In genomic region chr1:225776294-225776693, GRCh38 we compare ENCODE assay signal across 22 cellular contexts. TPM values are rescaled to one million over a fixed set of nuclear protein-coding genes. Genes with fewer than 3 reads are reported as not detected.
DNase-seq lines count a peak whose midpoint lies in the region; ATAC-seq and TF ChIP-seq lines count a peak whose summit lies in the region.
"Had no signal": no experiment of that assay in that cellular context is flagged by ENCODE, and none has a peak within 500 bp of the region (broad histone marks: within the 10 kb centered on the region; RNA-seq: fewer than 3 reads in every experiment).

No MANE protein-coding gene starts in this region.

- H3K9ac ChIP-seq in fibroblast of lung (ENCODE audit: insufficient read depth, low read length) (no peak overlapping the region), stomach smooth muscle (ENCODE audit: low read length in 2 of 2) (peak overlapping the region in 1 of 2 donors; percentile 98)

- POLR2A ChIA-PET in CD8-positive, alpha-beta T cell (lab: Charles Lee) = no interaction called here

- no peaks in the 10 kb centered on the region for H3K27me3 ChIP-seq in CD8-positive, alpha-beta T cell (ENCODE audit: insufficient read depth, low read length)
- H3K27me3 ChIP-seq in fibroblast of lung (ENCODE audit: control insufficient read depth, insufficient read depth, low read length) (no peaks in the 10 kb centered on the region), stomach smooth muscle (ENCODE audit: control insufficient read depth in 1 of 2, insufficient read depth in 2 of 2, low read length in 2 of 2) (no peaks in the 10 kb centered on the region), left lung (no peaks in the 10 kb centered on the region)
- H3K27me3 ChIP-seq: ovary had no signal

- H3K27ac ChIP-seq in CD8-positive, alpha-beta T cell (ENCODE audit: low read depth, low read length) = peak overlapping the region; percentile 63
- H3K27ac ChIP-seq in fibroblast of lung (ENCODE audit: insufficient read depth, low read length) = no peak overlapping the region
- peak overlapping the region; percentile 95 for H3K27ac ChIP-seq in stomach smooth muscle (ENCODE audit: low read length)
- no peak overlapping the region for H3K27ac ChIP-seq in left lung

- no peak overlapping the region for H3K4me3 Mint-ChIP-seq in CD8-positive, alpha-beta T cell
- H3K4me3 Mint-ChIP-seq: activated CD8-positive, alpha-beta T cell treated with anti-CD3 and anti-CD28 coated beads for 36 hours had no signal

- CTCF ChIA-PET in CD8-positive, alpha-beta T cell (lab: Charles Lee) = interaction anchor here (1.5 to 2.2 kb wide), 2 partner anchors 34 to 181 kb away, joined by 4 to 7 read pairs; partner anchors contain the start of gene EPHX1

- H3K36me3 ChIP-seq in CD8-positive, alpha-beta T cell (ENCODE audit: insufficient read depth, low read length) = no peaks in the 10 kb centered on the region
- H3K36me3 ChIP-seq in fibroblast of lung (ENCODE audit: control insufficient read depth, insufficient read depth, low read length) (peaks cover 2% of the 10 kb centered on the region), stomach smooth muscle (ENCODE audit: control insufficient read depth in 2 of 2, insufficient read depth in 2 of 2, low read length in 2 of 2) (no peaks in the 10 kb centered on the region), left lung (no peaks in the 10 kb centered on the region)
- H3K36me3 ChIP-seq: ovary had no signal

- H3K4me2 ChIP-seq in fibroblast of lung (ENCODE audit: extremely low read depth, insufficient read depth, low read length) = peak overlapping the region; percentile 54

- H2AFZ ChIP-seq in fibroblast of lung (ENCODE audit: low read length) = no peak overlapping the region

- no peaks in the 10 kb centered on the region for H3K9me3 Mint-ChIP-seq in CD8-positive, alpha-beta T cell
- H3K9me3 Mint-ChIP-seq: activated naive CD4-positive, alpha-beta T cell treated with anti-CD3 and anti-CD28 coated beads, Interleukin-2, amount 50 U/mL, for 72 hours; activated T-helper 2 cell treated with anti-CD3 and anti-CD28 coated beads, Interferon-gamma antibody, Interleukin-2, Interleukin-4, amounts not matched to agents 10 μg/mL and 5 μg/mL and 100 μg/mL, durations not matched to agents 14 hours and 24 hours and 36 hours had no signal

- no peak for DNase-seq in CD8-positive, alpha-beta T cell
- DNase-seq in NB4 (ENCODE audit: low read depth) (no peak), fibroblast of lung (ENCODE audit: low read depth in 2 of 2) (no peak), left lung (no peak)
- DNase-seq: activated CD4-positive, alpha-beta T cell treated with anti-CD3 and anti-CD28 coated beads for 1 hour; activated CD8-positive, alpha-beta T cell treated with anti-CD3 and anti-CD28 coated beads for 36 hours; DMS 273 treated with DMSO at 0.1 percent for 48 hours; KBM-7; left cardiac atrium; MM.1S; NCI-H1417 treated with DMSO at 0.1 percent for 48 hours; NCI-H526 treated with DMSO at 0.1 percent for 48 hours; retina; Right ventricle myocardium superior; T-helper 2 cell had no signal

- intact Hi-C loops in CD8-positive, alpha-beta T cell (cut with DNase I, micrococcal nuclease) = loop anchor here (2.0 to 5.0 kb wide), 7 partner anchors 35 to 531 kb away; partner anchors contain the start of genes EPHX1 (in 1 of the 2), H3-3A (in 1 of the 2), LIN9 (in 1 of the 2) and SDE2 (in 1 of the 2)
- intact Hi-C loops in left lung (cut with DNase I) = no loop called here

- no peak for TF ChIP-seq POLR2A in NB4 (IDR thresholded peaks at IDR 0.05; ENCODE audit: extremely low read depth, insufficient read length)

- H3K4me3 ChIP-seq in CD8-positive, alpha-beta T cell (ENCODE audit: low read depth, low read length) = peak overlapping the region; percentile 47
- H3K4me3 ChIP-seq in NB4 (ENCODE audit: low read depth, low read length) = peak overlapping the region; percentile 73
- H3K4me3 ChIP-seq in fibroblast of lung (replicated peaks in 1 of 4; ENCODE audit: control extremely low read depth in 1 of 4, insufficient read depth in 1 of 4, low read depth in 3 of 4, low read length in 4 of 4) = no peak overlapping the region
- H3K4me3 ChIP-seq in stomach smooth muscle (ENCODE audit: low read length in 2 of 2) = peak overlapping the region; percentile 74 to 99
- H3K4me3 ChIP-seq in left lung = no peak overlapping the region

- peaks cover 34% of the 10 kb centered on the region for H3K4me1 Mint-ChIP-seq in CD8-positive, alpha-beta T cell (ENCODE audit: low read depth)

- H3K9me3 ChIP-seq in CD8-positive, alpha-beta T cell (ENCODE audit: low read length) = no peaks in the 10 kb centered on the region
- H3K9me3 ChIP-seq in fibroblast of lung (ENCODE audit: control insufficient read depth, insufficient read depth, low read depth, low read length) = no peaks in the 10 kb centered on the region
- no peaks in the 10 kb centered on the region for H3K9me3 ChIP-seq in stomach smooth muscle (ENCODE audit: control insufficient read depth in 2 of 2, low read length in 2 of 2)
- H3K9me3 ChIP-seq in left lung = no peaks in the 10 kb centered on the region
- H3K9me3 ChIP-seq: ovary had no signal

- peaks cover 20% of the 10 kb centered on the region for H3K36me3 Mint-ChIP-seq in CD8-positive, alpha-beta T cell

- peaks cover 47% of the 10 kb centered on the region for H3K4me1 ChIP-seq in CD8-positive, alpha-beta T cell (ENCODE audit: insufficient read depth, low read length)
- H3K4me1 ChIP-seq in fibroblast of lung (ENCODE audit: control insufficient read depth, extremely low read depth, insufficient read depth, low read length) (no peaks in the 10 kb centered on the region), stomach smooth muscle (ENCODE audit: control insufficient read depth, insufficient read depth, low read length) (peaks cover 48% of the 10 kb centered on the region), left lung (peaks cover 12 to 55% of the 10 kb centered on the region in 2 donors)

- peaks cover 34% of the 10 kb centered on the region for H3K79me2 ChIP-seq in fibroblast of lung (ENCODE audit: control insufficient read depth, insufficient read depth, low read length)

- H3K27ac Mint-ChIP-seq in CD8-positive, alpha-beta T cell = no peak overlapping the region
- H3K27ac Mint-ChIP-seq: activated CD8-positive, alpha-beta T cell treated with anti-CD3 and anti-CD28 coated beads for 36 hours; activated naive CD4-positive, alpha-beta T cell treated with anti-CD3 and anti-CD28 coated beads, Interleukin-2, amount 50 U/mL, for 72 hours; activated T-helper 2 cell treated with anti-CD3 and anti-CD28 coated beads, Interferon-gamma antibody, Interleukin-2, Interleukin-4, amounts not matched to agents 10 μg/mL and 5 μg/mL and 100 μg/mL, durations not matched to agents 14 hours and 24 hours and 36 hours had no signal

- no peak for ATAC-seq in CD8-positive, alpha-beta T cell
- ATAC-seq in GM21786 (IDR thresholded peaks at IDR 0.05; ENCODE audit: unreplicated experiment) (no peak), GM18498 (IDR thresholded peaks at IDR 0.05; ENCODE audit: unreplicated experiment) (no peak), HG02970 (IDR thresholded peaks at IDR 0.05; ENCODE audit: low FRiP score, unreplicated experiment) (no peak), left lung (no peak)

- H4K20me1 ChIP-seq in fibroblast of lung (ENCODE audit: control insufficient read depth, extremely low read depth, insufficient read depth, low read length) = no peaks in the 10 kb centered on the region

- H3K27me3 Mint-ChIP-seq in CD8-positive, alpha-beta T cell (ENCODE audit: low read depth) = no peaks in the 10 kb centered on the region
- H3K27me3 Mint-ChIP-seq: activated CD8-positive, alpha-beta T cell treated with anti-CD3 and anti-CD28 coated beads for 36 hours had no signal

- no peak for TF ChIP-seq CTCF in CD8-positive, alpha-beta T cell (IDR thresholded peaks at IDR 0.05)
- TF ChIP-seq CTCF in NB4 (IDR thresholded peaks at IDR 0.05; ENCODE audit: low read depth, low read length) = no peak
- no peak for TF ChIP-seq CTCF in fibroblast of lung (conservative IDR thresholded peaks at IDR 0.05 in 1 of 2, IDR thresholded peaks at IDR 0.05 in 1 of 2; ENCODE audit: low read depth in 1 of 2, low read length in 2 of 2)
- no peak for TF ChIP-seq CTCF in left lung (IDR thresholded peaks at IDR 0.05)

RNA-seq across cellular contexts. Expression of gene SRP9, which starts 1.3 kb away (rescaled TPM):
- 10 to 100 TPM; 55.2 to 57.7 TPM for total RNA-seq in CD8-positive, alpha-beta T cell
- total RNA-seq in fibroblast of lung = 159 and 202 TPM in 2 replicates
- polyA plus RNA-seq in fibroblast of lung = 442 and 452 TPM in 2 replicates
- polyA plus RNA-seq in fibroblast of lung (2012) = 264 and 270 TPM in 2 replicates
- polyA minus RNA-seq in fibroblast of lung (ENCODE audit: low replicate concordance) = 45.2 and 91.4 TPM in 2 replicates
- 100 to 1,000 TPM; 195 to 204 TPM for total RNA-seq in left lung

RNA-seq across cellular contexts. Expression of gene EPHX1, which starts 33.6 kb away (rescaled TPM):
- under 1 TPM; 0.72 to 0.92 TPM for total RNA-seq in CD8-positive, alpha-beta T cell
- total RNA-seq in fibroblast of lung (42.1 and 44.3 TPM in 2 replicates), left lung (100 to 1,000 TPM; 116 to 305 TPM)
- 39.1 and 57.8 TPM in 2 replicates for polyA plus RNA-seq in fibroblast of lung
- polyA plus RNA-seq in fibroblast of lung (2012) = 92.4 and 118 TPM in 2 replicates
- polyA minus RNA-seq in fibroblast of lung (ENCODE audit: low replicate concordance) = 85.2 and 96.8 TPM in 2 replicates

Comparison
In these comparisons a context has a peak if more than half of its experiments do, and no peak if none do; other contexts are left out.
1. H3K27ac ChIP-seq: peak in CD8-positive, alpha-beta T cell (single experiment) and stomach smooth muscle (single experiment); none in fibroblast of lung (single experiment) and left lung (0 of 2).
2. H3K4me3 ChIP-seq: peak in CD8-positive, alpha-beta T cell (single experiment), NB4 (single experiment) and stomach smooth muscle (2 of 2); none in fibroblast of lung (0 of 4) and left lung (0 of 2).
3. RNA of gene EPHX1, which starts 33.6 kb away (total RNA-seq): 116 to 305 TPM in left lung and 42.1 to 44.3 TPM in fibroblast of lung; 0.72 to 0.92 TPM in CD8-positive, alpha-beta T cell; every median in the first group is over 10 times any median in the second.
4. intact Hi-C loops: an anchor here in CD8-positive, alpha-beta T cell (2.0 to 5.0 kb wide); none called in left lung.